ENCODE assay signal across 1 cellular context in genomic region chr20:57213291-57213690, GRCh38.
A peak's percentile ranks its signal among the peaks of the same experiment; 100 is the strongest.
TF ChIP-seq lines count a peak whose summit lies in the region.

No MANE protein-coding gene starts in this region.

TF ChIP-seq in K562, 482 proteins besides CTCF, POLR2A, EP300 and RAD21:
- TF ChIP-seq ZBTB11 (CRISPR knock-in tag; IDR thresholded peaks at IDR 0.05) (peak in 1 of 3 experiments; percentile 36; a peak in 2 of 6 replicates), FOXK1 (CRISPR knock-in tag; IDR thresholded peaks at IDR 0.05; ENCODE audit: borderline replicate concordance) (no peak), NCOA6 (IDR thresholded peaks at IDR 0.05) (no peak), ZNF239 (CRISPR knock-in tag; IDR thresholded peaks at IDR 0.05) (peak; percentile 97), EWSR1 (IDR thresholded peaks at IDR 0.05; ENCODE audit: borderline replicate concordance, low read depth, partially characterized antibody) (peak; percentile 24)
